8 cellular contexts compared by ENCODE assay signal in genomic region chr19:53511933-53512374, GRCh38. TPM values are rescaled to one million over a fixed set of nuclear protein-coding genes. Genes with fewer than 3 reads are reported as not detected.
DNase-seq lines count a peak whose midpoint lies in the region; ATAC-seq and TF ChIP-seq lines count a peak whose summit lies in the region.

No MANE protein-coding gene starts in this region.

- POLR2A ChIA-PET in A673 (lab: Charles Lee; ENCODE audit: low non-redundant PET) = no interaction called here

- no TSS peak for BruUV-seq in A673 (replicated peaks; lab: Mats Ljungman, UMichigan)

- peak; percentile 60 for DNase-seq in A673 (ENCODE audit: low spot score)
- peak; percentile 48 for DNase-seq in GM13976 (ENCODE audit: low spot score)
- peak; percentile 16 for DNase-seq in SHP77 treated with DMSO at 0.1 percent for 48 hours (lab: John Stamatoyannopoulos, UW)
- peak; percentile 56 for DNase-seq in amniotic epithelial cell (ENCODE audit: low read depth)
- DNase-seq in right atrium auricular region (ENCODE audit: low spot score) = peak; percentile 63
- DNase-seq in gastrocnemius medialis = peak in 1 of 2 donors; percentile 18
- DNase-seq in GOT3 (lab: John Stamatoyannopoulos, UW) = no peak

- in situ Hi-C loops in GM13976 (cut with MboI; ENCODE audit: low sequenced_read_pairs, unreplicated experiment) (no loop called here), gastrocnemius medialis (cut with MboI; ENCODE audit: low sequenced_read_pairs in 4 of 4) (loop anchor here in 1 of 4 donors (25.0 kb wide), 1 partner anchor 325 kb away; the partner anchor contains the start of gene ZNF665)

- H3K27ac ChIP-seq in A673 (ENCODE audit: low read depth, low read length, poor library complexity, severe bottlenecking) (no peak overlapping the region), right atrium auricular region (no peak overlapping the region), gastrocnemius medialis (no peak overlapping the region)

- intact Hi-C loops in A673 (cut with micrococcal nuclease; ENCODE audit: unreplicated experiment) (no loop called here), gastrocnemius medialis (cut with DNase I; ENCODE audit: low total_unique reads) (no loop called here)

- TF ChIP-seq CTCF in A673 (conservative IDR thresholded peaks at IDR 0.05; ENCODE audit: low read depth, low read length) (peak; percentile 71), GM13976 (IDR thresholded peaks at IDR 0.05; ENCODE audit: borderline replicate concordance, control extremely low read depth, extremely low read depth, insufficient read depth, missing control alignments) (no peak), right atrium auricular region (IDR thresholded peaks at IDR 0.05) (peak; percentile 41 to 74), gastrocnemius medialis (IDR thresholded peaks at IDR 0.05 in 4 of 5, conservative IDR thresholded peaks at IDR 0.05 in 1 of 5) (peak in 4 of 5 experiments; percentile 15 to 49 (median 45))

- H3K4me3 ChIP-seq in A673 (ENCODE audit: low read depth, low read length, poor library complexity, severe bottlenecking) = no peak overlapping the region
- no peak overlapping the region for H3K4me3 ChIP-seq in right atrium auricular region
- no peak overlapping the region for H3K4me3 ChIP-seq in gastrocnemius medialis

- H3K27me3 ChIP-seq in A673 (replicated peaks; ENCODE audit: insufficient read depth, low read depth, low read length, poor library complexity) = peaks cover 4% of the 10 kb centered on the region
- H3K27me3 ChIP-seq in right atrium auricular region = no peaks in the 10 kb centered on the region
- no peaks in the 10 kb centered on the region for H3K27me3 ChIP-seq in gastrocnemius medialis

- no peaks in the 10 kb centered on the region for H3K9me3 ChIP-seq in A673 (ENCODE audit: low read depth, low read length, poor library complexity, severe bottlenecking)
- no peaks in the 10 kb centered on the region for H3K9me3 ChIP-seq in right atrium auricular region
- H3K9me3 ChIP-seq in gastrocnemius medialis = no peaks in the 10 kb centered on the region

- H3K4me1 ChIP-seq in A673 (ENCODE audit: insufficient read depth, low read length, poor library complexity, severe bottlenecking) (no peaks in the 10 kb centered on the region), right atrium auricular region (no peaks in the 10 kb centered on the region), gastrocnemius medialis (no peaks in the 10 kb centered on the region)

- TF ChIP-seq POLR2A in gastrocnemius medialis (IDR thresholded peaks at IDR 0.05) = no peak

- ATAC-seq in gastrocnemius medialis (no peak), GM19324 (IDR thresholded peaks at IDR 0.05; ENCODE audit: low FRiP score, unreplicated experiment) (no peak)

- CTCF ChIA-PET in A673 (lab: Charles Lee) = no interaction called here

- H3K36me3 ChIP-seq in A673 (ENCODE audit: insufficient read depth, low read length, poor library complexity, severe bottlenecking) (no peaks in the 10 kb centered on the region), right atrium auricular region (no peaks in the 10 kb centered on the region), gastrocnemius medialis (no peaks in the 10 kb centered on the region)

RNA-seq across cellular contexts. Expression of gene ZNF331, which starts 26.0 kb away (rescaled TPM):
- 25.8 and 29.8 TPM in 2 replicates for total RNA-seq in A673 (2021)
- total RNA-seq in right atrium auricular region = 10 to 100 TPM; 16.9 to 26.7 TPM
- total RNA-seq in gastrocnemius medialis = 10 to 100 TPM in 1 of 4 donors, 1 to 10 TPM in 3; 4.8 to 12.6 (median 7.0) TPM

RNA-seq across cellular contexts. Expression of gene ZNF813, which starts 44.4 kb away (rescaled TPM):
- total RNA-seq in A673 (2021) (5.6 and 8.0 TPM in 2 replicates), right atrium auricular region (1 to 10 TPM in 1 of 2 donors, under 1 TPM in 1; 0.63 to 1.3 TPM), gastrocnemius medialis (1 to 10 TPM in 1 of 4 donors, under 1 TPM in 3; 0.29 to 1.1 (median 0.57) TPM)
